ENCODE assay signal across 1 cellular context in genomic region chr15:71301958-71302621, GRCh38.
TF ChIP-seq lines count a peak whose summit lies in the region.

No MANE protein-coding gene starts in this region.

TF ChIP-seq in IMR-90, 13 proteins besides CTCF, POLR2A, EP300 and RAD21 (continued from another document):
- TF ChIP-seq CEBPB (IDR thresholded peaks at IDR 0.05; ENCODE audit: low read depth, low read length) (no peak), NFE2L2 (IDR thresholded peaks at IDR 0.05; ENCODE audit: low read depth, low read length) (no peak), CHD1 (IDR thresholded peaks at IDR 0.05; ENCODE audit: low read depth, low read length) (no peak), RFX5 (IDR thresholded peaks at IDR 0.05; ENCODE audit: low read depth, low read length) (no peak), BHLHE40 (IDR thresholded peaks at IDR 0.05; ENCODE audit: low read depth, low read length) (no peak), ELK1 (IDR thresholded peaks at IDR 0.05; ENCODE audit: borderline replicate concordance, low read depth, low read length) (no peak), RCOR1 (IDR thresholded peaks at IDR 0.05; ENCODE audit: insufficient replicate concordance, low read length) (no peak), SMC3 (IDR thresholded peaks at IDR 0.05; ENCODE audit: low read depth, low read length) (no peak), MXI1 (IDR thresholded peaks at IDR 0.05; ENCODE audit: borderline replicate concordance, low read depth, low read length) (no peak), MAFK (IDR thresholded peaks at IDR 0.05; ENCODE audit: low read depth, low read length) (no peak), USF2 (IDR thresholded peaks at IDR 0.05; ENCODE audit: low read depth, low read length) (no peak), MAZ (IDR thresholded peaks at IDR 0.05; ENCODE audit: borderline replicate concordance, low read depth, low read length) (no peak)
